Comparison of ENCODE assay signal across 2 cellular contexts in genomic region chrX:51361251-51361650, GRCh38.
TF ChIP-seq lines count a peak whose summit lies in the region.

No MANE protein-coding gene starts in this region.

TF ChIP-seq in WTC11, 78 proteins besides CTCF, POLR2A, EP300 and RAD21:
- no peak for TF ChIP-seq GTF2I (CRISPR knock-in tag; conservative IDR thresholded peaks at IDR 0.05)
- no peak for TF ChIP-seq CREM (CRISPR knock-in tag; IDR thresholded peaks at IDR 0.05)
- no peak for TF ChIP-seq SMAD3 (CRISPR knock-in tag; IDR thresholded peaks at IDR 0.05; ENCODE audit: borderline replicate concordance)
- no peak for TF ChIP-seq FOXP4 (CRISPR knock-in tag; IDR thresholded peaks at IDR 0.05)
- no peak for TF ChIP-seq JAZF1 (CRISPR knock-in tag; IDR thresholded peaks at IDR 0.05)
- no peak for TF ChIP-seq SP1 (CRISPR knock-in tag; conservative IDR thresholded peaks at IDR 0.05)
- TF ChIP-seq ZNF232 (CRISPR knock-in tag; IDR thresholded peaks at IDR 0.05) = no peak
- no peak for TF ChIP-seq USF2 (CRISPR knock-in tag; IDR thresholded peaks at IDR 0.05)
- no peak for TF ChIP-seq NFE2L1 (CRISPR knock-in tag; IDR thresholded peaks at IDR 0.05)
- TF ChIP-seq IRF2 (CRISPR knock-in tag; IDR thresholded peaks at IDR 0.05; ENCODE audit: borderline replicate concordance, low read depth) = no peak
- TF ChIP-seq ESRRA (CRISPR knock-in tag; IDR thresholded peaks at IDR 0.05; ENCODE audit: borderline replicate concordance) = no peak
- no peak for TF ChIP-seq RORB (CRISPR knock-in tag; IDR thresholded peaks at IDR 0.05)
- TF ChIP-seq FOXJ3 (CRISPR knock-in tag; IDR thresholded peaks at IDR 0.05; ENCODE audit: borderline replicate concordance) = no peak
- no peak for TF ChIP-seq FOXK1 (CRISPR knock-in tag; IDR thresholded peaks at IDR 0.05)

TF ChIP-seq in SK-N-SH, 30 proteins besides CTCF, POLR2A, EP300 and RAD21:
- TF ChIP-seq SIN3A (IDR thresholded peaks at IDR 0.05; ENCODE audit: borderline replicate concordance, low read depth, low read length) = no peak
- no peak for TF ChIP-seq RXRA (IDR thresholded peaks at IDR 0.05; ENCODE audit: borderline replicate concordance, low read depth)
- no peak for TF ChIP-seq RCOR1 (IDR thresholded peaks at IDR 0.05; ENCODE audit: low read length)
- TF ChIP-seq JUND (IDR thresholded peaks at IDR 0.05) = no peak
- TF ChIP-seq IRF3 (IDR thresholded peaks at IDR 0.05; ENCODE audit: low read depth, low read length) = no peak
- no peak for TF ChIP-seq YY1 (IDR thresholded peaks at IDR 0.05; ENCODE audit: low read depth)
- TF ChIP-seq TCF12 (IDR thresholded peaks at IDR 0.05) = no peak
- no peak for TF ChIP-seq GABPA (IDR thresholded peaks at IDR 0.05; ENCODE audit: low read depth)
- no peak for TF ChIP-seq TAF1 (IDR thresholded peaks at IDR 0.05; ENCODE audit: borderline replicate concordance, low read depth, low read length)
- TF ChIP-seq TEAD4 (IDR thresholded peaks at IDR 0.05; ENCODE audit: borderline replicate concordance, insufficient read depth) = no peak
- no peak for TF ChIP-seq FOXJ3 (CRISPR knock-in tag; IDR thresholded peaks at IDR 0.05)
- no peak for TF ChIP-seq RFX5 (IDR thresholded peaks at IDR 0.05; ENCODE audit: low read length)
- TF ChIP-seq NRF1 (IDR thresholded peaks at IDR 0.05; ENCODE audit: low read depth, low read length) = no peak
- TF ChIP-seq FOSL2 (IDR thresholded peaks at IDR 0.05; ENCODE audit: borderline replicate concordance, low read depth) = no peak
- no peak for TF ChIP-seq MXI1 (IDR thresholded peaks at IDR 0.05; ENCODE audit: low read depth, low read length)
